Comparison of ENCODE assay signal across 24 cellular contexts in the genomic region with DNA sequence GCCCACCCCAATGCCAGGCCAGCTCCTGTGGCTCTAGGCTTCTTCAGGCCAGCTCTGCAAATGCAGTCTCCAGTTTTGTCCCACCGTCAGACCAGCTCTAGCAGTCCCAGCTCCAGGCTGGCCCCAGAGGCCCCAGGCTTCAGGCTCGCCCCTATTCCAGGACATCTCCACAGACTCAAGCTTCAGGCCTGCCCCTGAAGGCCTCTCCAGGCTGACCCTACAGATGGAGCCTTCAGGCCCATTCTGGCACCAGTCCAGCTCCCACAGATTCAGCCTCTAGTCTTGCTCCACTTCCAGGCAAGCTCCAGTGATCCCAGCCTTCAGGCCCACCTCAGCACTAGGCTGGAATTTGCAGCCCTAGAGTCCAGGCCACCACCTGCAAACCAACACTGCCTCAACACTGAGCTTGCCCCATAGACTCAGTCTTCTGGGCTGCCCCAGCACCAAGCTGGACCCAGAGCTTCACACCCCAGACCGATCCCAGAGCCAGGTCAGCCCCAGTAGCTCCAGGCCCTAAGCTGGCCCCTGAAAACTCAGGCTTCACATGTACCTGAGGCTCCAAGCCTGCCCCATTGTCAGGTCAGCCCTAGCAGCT.
"Had no signal": no experiment of that assay in that cellular context is flagged by ENCODE, and none has a peak within 500 bp of the region (broad histone marks: within the 10 kb centered on the region; RNA-seq: fewer than 3 reads in every experiment).

No MANE protein-coding gene starts in this region.

- ATAC-seq: foreskin keratinocyte; gastroesophageal sphincter; heart right ventricle; left ventricle myocardium superior; lower lobe of right lung; stimulated activated naive B cell treated with anti-CD40 and anti-IgM and Interleukin-4, amounts not matched to agents 10 μg/mL and 1 μg/mL and 100 μg/mL, for 72 hours had no signal

- H3K4me1 Mint-ChIP-seq: immature natural killer cell; nephron; neural progenitor cell; stimulated activated naive B cell treated with anti-CD40 and anti-IgM and Interleukin-4, amounts not matched to agents 10 μg/mL and 1 μg/mL and 100 μg/mL, for 72 hours had no signal

- DNase-seq: central memory CD4-positive, alpha-beta T cell; dermis blood vessel endothelial cell; effector memory CD4-positive, alpha-beta T cell; foreskin keratinocyte; glutamatergic neuron; heart right ventricle; hippocampal formation; immature natural killer cell; islet precursor cell; kidney glomerular epithelial cell; left colon; left ventricle myocardium superior; lower lobe of right lung; nucleus accumbens; sigmoid colon; stimulated activated CD4-positive, alpha-beta T cell treated with anti-CD3 and anti-CD28 coated beads, Interleukin-2, amount 100 ng/mL, for 24 hours; stimulated activated CD4-positive, alpha-beta T cell treated with anti-CD3 and anti-CD28 coated beads, Interleukin-4, amount 100 ng/mL, for 24 hours; stimulated activated naive B cell treated with anti-CD40 and anti-IgM and Interleukin-4, amounts not matched to agents 10 μg/mL and 1 μg/mL and 100 μg/mL, for 72 hours; testis; tibial artery; uterus had no signal

- H3K9me3 Mint-ChIP-seq: immature natural killer cell had no signal

- H3K27ac Mint-ChIP-seq: immature natural killer cell; nephron; neural progenitor cell; stimulated activated naive B cell treated with anti-CD40 and anti-IgM and Interleukin-4, amounts not matched to agents 10 μg/mL and 1 μg/mL and 100 μg/mL, for 72 hours had no signal

- H3K4me3 Mint-ChIP-seq: immature natural killer cell; nephron; neural progenitor cell; stimulated activated naive B cell treated with anti-CD40 and anti-IgM and Interleukin-4, amounts not matched to agents 10 μg/mL and 1 μg/mL and 100 μg/mL, for 72 hours had no signal

- H3K27me3 Mint-ChIP-seq: stimulated activated naive B cell treated with anti-CD40 and anti-IgM and Interleukin-4, amounts not matched to agents 10 μg/mL and 1 μg/mL and 100 μg/mL, for 72 hours had no signal
